Comparison of ENCODE assay signal across 8 cellular contexts in the genomic region with DNA sequence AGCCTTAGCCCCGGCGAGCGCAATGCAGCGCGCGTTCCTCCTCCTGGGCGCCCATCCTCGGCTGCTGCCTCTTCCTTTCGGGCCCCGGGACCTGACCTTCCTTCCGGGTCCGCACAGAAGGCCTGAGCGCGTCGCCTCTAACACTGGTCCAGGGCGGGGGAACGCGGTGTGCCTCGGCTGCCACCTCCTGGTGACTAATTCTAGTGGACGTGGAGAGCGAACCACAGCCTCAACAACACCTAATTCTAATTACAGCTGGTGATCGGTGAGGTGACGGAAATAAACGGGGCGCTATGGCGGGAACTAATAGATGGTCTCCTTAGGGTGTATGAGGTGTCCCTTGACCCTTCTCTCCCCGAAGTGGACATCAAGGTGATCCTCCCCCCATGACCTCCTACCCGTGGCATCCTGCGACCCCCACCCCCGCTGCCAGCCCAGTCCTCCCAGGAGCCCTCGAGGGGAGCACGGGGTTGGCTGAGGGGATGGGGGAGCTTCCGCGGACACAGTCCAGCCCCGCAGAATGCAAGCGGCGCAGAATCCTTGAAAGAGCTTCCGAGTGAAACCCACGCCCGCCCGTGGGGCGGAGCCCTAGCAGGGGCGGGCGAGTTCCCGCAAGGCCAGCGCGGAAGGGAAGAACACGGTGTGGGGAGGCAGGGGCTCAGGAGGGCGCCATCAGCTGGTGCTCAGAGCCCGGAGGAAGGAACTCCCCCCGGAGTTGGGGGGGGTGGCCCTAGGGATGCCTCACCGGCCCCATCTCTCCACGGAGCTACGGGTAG. TPM values are rescaled to one million over a fixed set of nuclear protein-coding genes. Genes with fewer than 3 reads are reported as not detected.
DNase-seq lines count a peak whose midpoint lies in the region; ATAC-seq, FAIRE-seq and TF ChIP-seq lines count a peak whose summit lies in the region.

No MANE protein-coding gene starts in this region.

- no peaks in the 10 kb centered on the region for H4K20me1 ChIP-seq in neural cell (ENCODE audit: insufficient read depth)

- no peaks in the 10 kb centered on the region for H3K4me1 ChIP-seq in thymus (ENCODE audit: control insufficient read depth, insufficient read depth, low read length)

- peak overlapping the region; percentile 29 for H3K9ac ChIP-seq in neural cell (ENCODE audit: low read length)

- TF ChIP-seq EP300 in neural cell (conservative IDR thresholded peaks at IDR 0.05; ENCODE audit: poor library complexity, severe bottlenecking), result no peak

- H3F3A ChIP-seq in neural cell (ENCODE audit: insufficient read depth, low read length, poor library complexity, severe bottlenecking), result no peaks in the 10 kb centered on the region

- peak; percentile 72 for TF ChIP-seq CTCF in neural cell (IDR thresholded peaks at IDR 0.05; ENCODE audit: poor library complexity, severe bottlenecking)

- DNase-seq in EH (ENCODE audit: low read depth) (peak; percentile 80), HTR-8/SVneo (ENCODE audit: insufficient read length, low spot score) (peak; percentile 62), frontal cortex (ENCODE audit: low spot score in 2 of 2) (peak; percentile 39 to 69)
- DNase-seq in activated T-helper 9 cell treated with anti-CD3 and anti-CD28 coated beads, Interleukin-2, amount 50 U/mL, for 16 hours (ENCODE audit: low read depth), result peak; percentile 17

- no peaks in the 10 kb centered on the region for H3K9me2 ChIP-seq in neural cell (ENCODE audit: insufficient read depth, low read length)

- H3K9me3 ChIP-seq in neural cell (ENCODE audit: low read length) (no peaks in the 10 kb centered on the region), thymus (ENCODE audit: control insufficient read depth) (no peaks in the 10 kb centered on the region)

- ATAC-seq in GM21526 (IDR thresholded peaks at IDR 0.05; ENCODE audit: low FRiP score, unreplicated experiment), result peak; percentile 99

- no peak overlapping the region for H2AFZ ChIP-seq in neural cell (ENCODE audit: low read depth, low read length)

- no peak overlapping the region for H3K4me2 ChIP-seq in neural cell (ENCODE audit: low read length)

- no peaks in the 10 kb centered on the region for H3K36me3 ChIP-seq in neural cell (ENCODE audit: insufficient read depth, low read length)
- no peaks in the 10 kb centered on the region for H3K36me3 ChIP-seq in thymus (ENCODE audit: control insufficient read depth, insufficient read depth)

- peak overlapping the region; percentile 60 for H3K4me3 ChIP-seq in neural cell (ENCODE audit: low read length)
- peak overlapping the region; percentile 32 for H3K4me3 ChIP-seq in thymus (ENCODE audit: low read length)

- TF ChIP-seq RAD21 in neural cell (conservative IDR thresholded peaks at IDR 0.05), result peak; percentile 69

- FAIRE-seq in HTR-8/SVneo (lab: Jason Lieb, UNC) (peak; percentile 46), frontal cortex (lab: Jason Lieb, UNC) (no peak)

- H3K79me2 ChIP-seq in neural cell (replicated peaks; ENCODE audit: insufficient read depth, low read length), result no peaks in the 10 kb centered on the region

- WGBS in thymus, result 2% methylated on average over 54 of the region's 54 CpGs

- no peak overlapping the region for H3K27ac ChIP-seq in neural cell (ENCODE audit: low read length)
- no peak overlapping the region for H3K27ac ChIP-seq in thymus (ENCODE audit: low read depth)

- H3K27me3 ChIP-seq in neural cell (ENCODE audit: insufficient read depth, low read depth, low read length), result peaks cover 7% of the 10 kb centered on the region
- peaks cover 16% of the 10 kb centered on the region for H3K27me3 ChIP-seq in thymus (ENCODE audit: control insufficient read depth, insufficient read depth)

TF ChIP-seq in PFSK-1, 5 proteins besides CTCF, POLR2A, EP300 and RAD21:
- peak; percentile 94 for TF ChIP-seq FOXP2 (optimal IDR thresholded peaks at IDR 0.05; ENCODE audit: borderline replicate concordance, extremely low read depth, extremely low read length, insufficient read depth)
- TF ChIP-seq TAF1 (IDR thresholded peaks at IDR 0.05; ENCODE audit: borderline replicate concordance, insufficient read depth, low read length), result no peak
- no peak for TF ChIP-seq POLR2AphosphoS5 (IDR thresholded peaks at IDR 0.05; ENCODE audit: low read depth, low read length)
- no peak for TF ChIP-seq SIN3A (IDR thresholded peaks at IDR 0.05; ENCODE audit: borderline replicate concordance, insufficient read depth, low read length)
- TF ChIP-seq REST (IDR thresholded peaks at IDR 0.05; ENCODE audit: insufficient read depth in 1 of 2, low read depth in 2 of 2, low read length in 2 of 2), result no peak

TF ChIP-seq in neural cell, 6 proteins besides CTCF, POLR2A, EP300 and RAD21:
- TF ChIP-seq EZH2 (IDR thresholded peaks at IDR 0.05; ENCODE audit: borderline replicate concordance, insufficient read depth, low read length, poor library complexity, severe bottlenecking) (no peak), SMC3 (conservative IDR thresholded peaks at IDR 0.05; ENCODE audit: poor library complexity) (peak; percentile 67)

RNA-seq across cellular contexts. Expression of gene HMSD, which starts 12.8 kb away (rescaled TPM):
- polyA plus RNA-seq in PFSK-1 (2012; ENCODE audit: insufficient read length, low read depth), result not detected
- not detected for total RNA-seq in frontal cortex
- polyA plus RNA-seq in neural cell (not detected in 2 replicates), thymus (1.6 TPM)
- not detected in 2 replicates for polyA minus RNA-seq in neural cell

RNA-seq across cellular contexts. Expression of gene SERPINB10, which starts 28.6 kb away (rescaled TPM):
- polyA plus RNA-seq in PFSK-1 (2012; ENCODE audit: insufficient read length, low read depth), result not detected
- 0.41 TPM for total RNA-seq in frontal cortex
- polyA plus RNA-seq in neural cell (not detected in 2 replicates), thymus (2.5 TPM)
- polyA minus RNA-seq in neural cell, result not detected in 2 replicates

RNA-seq across cellular contexts. Expression of gene SERPINB8, which starts 33.5 kb away (rescaled TPM):
- polyA plus RNA-seq in PFSK-1 (2012; ENCODE audit: insufficient read length, low read depth), result 6.4 TPM
- total RNA-seq in frontal cortex, result 1.6 TPM
- polyA plus RNA-seq in neural cell (2.0 and 7.0 TPM in 2 replicates), thymus (11.2 TPM)
- 4.1 and 5.1 TPM in 2 replicates for polyA minus RNA-seq in neural cell

RNA-seq across cellular contexts. Expression of gene SERPINB2, which starts 48.8 kb away (rescaled TPM):
- polyA plus RNA-seq in PFSK-1 (2012; ENCODE audit: insufficient read length, low read depth), result 0.67 TPM
- total RNA-seq in frontal cortex, result not detected
- polyA plus RNA-seq in neural cell (not detected in 2 replicates), thymus (11.3 TPM)
- not detected in 2 replicates for polyA minus RNA-seq in neural cell

Comparison
In these comparisons a context has a peak if more than half of its experiments do, and no peak if none do; other contexts are left out.
1. DNase-seq: peak in every context shown above with its lines; median percentile 80 in EH; 62 in HTR-8/SVneo; 54 in frontal cortex; 17 in activated T-helper 9 cell treated with anti-CD3 and anti-CD28 coated beads, Interleukin-2, amount 50 U/mL, for 16 hours.